Comparison of ENCODE assay signal across 10 cellular contexts in the genomic region with DNA sequence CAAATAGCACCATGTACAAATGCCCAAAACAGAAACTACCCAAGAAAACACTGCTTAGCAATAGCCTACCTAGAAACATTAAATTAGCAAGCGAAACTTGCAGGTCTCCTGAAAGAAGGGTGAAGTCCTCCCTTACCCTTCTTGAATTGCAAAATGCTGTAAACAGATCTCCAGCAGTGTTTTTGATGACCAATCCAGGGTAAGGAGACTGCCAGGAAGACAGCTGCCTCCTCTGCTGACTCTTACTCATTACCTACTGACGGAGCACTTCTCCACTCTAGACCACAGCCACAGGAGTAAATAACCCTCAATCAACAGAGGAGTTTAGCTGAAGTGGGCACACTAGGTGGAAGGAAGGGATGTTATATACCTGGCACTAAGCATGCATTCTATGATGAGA. TPM values are rescaled to one million over a fixed set of nuclear protein-coding genes. Genes with fewer than 3 reads are reported as not detected.
DNase-seq lines count a peak whose midpoint lies in the region; FAIRE-seq and TF ChIP-seq lines count a peak whose summit lies in the region.
"Had no signal": no experiment of that assay in that cellular context is flagged by ENCODE, and none has a peak within 500 bp of the region (broad histone marks: within the 10 kb centered on the region; RNA-seq: fewer than 3 reads in every experiment).

No MANE protein-coding gene starts in this region.

- no peaks in the 10 kb centered on the region for H3K9me1 ChIP-seq in endothelial cell of umbilical vein (replicated peaks; ENCODE audit: control insufficient read depth, extremely low read depth, insufficient read depth, low read length)

- DNase-seq in activated CD4-positive, alpha-beta T cell treated with anti-CD3 and anti-CD28 coated beads, Interleukin-2, amount 10 ng/mL, durations not matched to agents 24 days and 14 days = peak; percentile 55
- DNase-seq in activated CD4-positive, alpha-beta T cell treated with anti-CD3 and anti-CD28 coated beads for 1 hour = no peak
- peak; percentile 77 for DNase-seq in NCI-H2029 treated with DMSO at 0.1 percent for 48 hours (lab: John Stamatoyannopoulos, UW)
- DNase-seq in endothelial cell of umbilical vein (ENCODE audit: low read depth, low spot score) = peak; percentile 53
- peak; percentile 80 for DNase-seq in stromal cell of bone marrow (ENCODE audit: low read depth)
- DNase-seq in stimulated activated CD4-positive, alpha-beta T cell treated with anti-CD3 and anti-CD28 coated beads, Interleukin-4, amount 100 ng/mL, for 1 hour = no peak
- DNase-seq in occipital lobe (lab: John Stamatoyannopoulos, UW) = no peak
- DNase-seq in HT-29 (ENCODE audit: low spot score) = no peak

- FAIRE-seq in endothelial cell of umbilical vein (lab: Jason Lieb, UNC) = no peak

- H3K4me3 ChIP-seq in endothelial cell of umbilical vein (replicated peaks in 1 of 3; ENCODE audit: insufficient read depth in 1 of 3, low read depth in 1 of 3, low read length in 3 of 3) = no peak overlapping the region
- H3K4me3 ChIP-seq: BLaER1 treated with 17β-estradiol and CSF1 and Interleukin-3, amounts not matched to agents 10 nM and 100 nM had no signal

- H3K4me1 Mint-ChIP-seq in activated CD4-positive, alpha-beta T cell treated with anti-CD3 and anti-CD28 coated beads, Interleukin-2, amount 10 ng/mL, durations not matched to agents 24 days and 14 days = peaks cover 2% of the 10 kb centered on the region

- H4K20me1 ChIP-seq in endothelial cell of umbilical vein (replicated peaks; ENCODE audit: control insufficient read depth, extremely low read depth, insufficient read depth, low read length) = no peaks in the 10 kb centered on the region
- H4K20me1 ChIP-seq: BLaER1 treated with 17β-estradiol and CSF1 and Interleukin-3, amounts not matched to agents 10 nM and 100 nM had no signal

- no peaks in the 10 kb centered on the region for H3K4me1 ChIP-seq in endothelial cell of umbilical vein (ENCODE audit: control insufficient read depth, extremely low read depth, insufficient read depth, low read length)

- TF ChIP-seq POLR2A in endothelial cell of umbilical vein (IDR thresholded peaks at IDR 0.05; ENCODE audit: low read depth, low read length) = no peak

- POLR2A ChIA-PET in endothelial cell of umbilical vein (lab: Charles Lee) = no interaction called here

- no peaks in the 10 kb centered on the region for H3K36me3 Mint-ChIP-seq in activated CD4-positive, alpha-beta T cell treated with anti-CD3 and anti-CD28 coated beads, Interleukin-2, amount 10 ng/mL, durations not matched to agents 24 days and 14 days (ENCODE audit: low read depth)

- no TSS peak for BruUV-seq in endothelial cell of umbilical vein (replicated peaks; lab: Mats Ljungman, UMichigan)

- no peak overlapping the region for H3K27ac Mint-ChIP-seq in activated CD4-positive, alpha-beta T cell treated with anti-CD3 and anti-CD28 coated beads, Interleukin-2, amount 10 ng/mL, durations not matched to agents 24 days and 14 days
- H3K27ac Mint-ChIP-seq: stimulated activated naive CD8-positive, alpha-beta T cell treated with anti-CD3 and anti-CD28 coated beads, Interleukin-15, Interleukin-2, amounts not matched to agents 100 ng/mL and 50 ng/mL, for 24 hours had no signal

- intact Hi-C loops in activated CD4-positive, alpha-beta T cell treated with anti-CD3 and anti-CD28 coated beads, Interleukin-2, amount 10 ng/mL, durations not matched to agents 24 days and 14 days (cut with micrococcal nuclease) = no loop called here
- intact Hi-C loops in endothelial cell of umbilical vein (cut with micrococcal nuclease) = no loop called here

- no peaks in the 10 kb centered on the region for H3K79me2 ChIP-seq in endothelial cell of umbilical vein (ENCODE audit: control insufficient read depth, insufficient read depth, low read length)

- peaks cover 15% of the 10 kb centered on the region for H3K27me3 Mint-ChIP-seq in activated CD4-positive, alpha-beta T cell treated with anti-CD3 and anti-CD28 coated beads, Interleukin-2, amount 10 ng/mL, durations not matched to agents 24 days and 14 days

- no peak overlapping the region for H3K27ac ChIP-seq in endothelial cell of umbilical vein (ENCODE audit: insufficient read depth, low read depth, low read length)
- H3K27ac ChIP-seq: BLaER1 treated with 17β-estradiol and CSF1 and Interleukin-3, amounts not matched to agents 10 nM and 100 nM had no signal

- dilution Hi-C loops in endothelial cell of umbilical vein (cut with MboI; ENCODE audit: extremely low pct_ligation_motif_present, low sequenced_read_pairs) = no loop called here

- H3K9ac ChIP-seq in endothelial cell of umbilical vein (replicated peaks; ENCODE audit: extremely low read depth, insufficient read depth, low read length) = no peak overlapping the region
- H3K9ac ChIP-seq: BLaER1 treated with 17β-estradiol and CSF1 and Interleukin-3, amounts not matched to agents 10 nM and 100 nM had no signal

- no peaks in the 10 kb centered on the region for H3K9me3 Mint-ChIP-seq in activated CD4-positive, alpha-beta T cell treated with anti-CD3 and anti-CD28 coated beads, Interleukin-2, amount 10 ng/mL, durations not matched to agents 24 days and 14 days
- H3K9me3 Mint-ChIP-seq: stimulated activated naive CD8-positive, alpha-beta T cell treated with anti-CD3 and anti-CD28 coated beads, Interleukin-15, Interleukin-2, amounts not matched to agents 100 ng/mL and 50 ng/mL, for 24 hours had no signal

- no peak overlapping the region for H3K4me2 ChIP-seq in endothelial cell of umbilical vein (ENCODE audit: insufficient read depth, low read length)
- H3K4me2 ChIP-seq: BLaER1 treated with 17β-estradiol and CSF1 and Interleukin-3, amounts not matched to agents 10 nM and 100 nM had no signal

- no peaks in the 10 kb centered on the region for H3K36me3 ChIP-seq in endothelial cell of umbilical vein (ENCODE audit: control insufficient read depth in 2 of 2, extremely low read depth in 1 of 2, insufficient read depth in 2 of 2, low read length in 2 of 2)
- H3K36me3 ChIP-seq: BLaER1 treated with 17β-estradiol and CSF1 and Interleukin-3, amounts not matched to agents 10 nM and 100 nM had no signal

- CTCF ChIA-PET in endothelial cell of umbilical vein (lab: Charles Lee) = interaction anchor here (1.1 kb wide), 1 partner anchor 14 kb away, joined by 3 read pairs; no protein-coding TSS in a partner anchor

- no peaks in the 10 kb centered on the region for H3K27me3 ChIP-seq in endothelial cell of umbilical vein (ENCODE audit: control insufficient read depth in 2 of 2, insufficient read depth in 2 of 2, low read length in 2 of 2)
- H3K27me3 ChIP-seq: BLaER1 treated with 17β-estradiol and CSF1 and Interleukin-3, amounts not matched to agents 10 nM and 100 nM had no signal

- no peak for TF ChIP-seq CTCF in endothelial cell of umbilical vein (IDR thresholded peaks at IDR 0.05; ENCODE audit: extremely low read depth in 1 of 2, insufficient read depth in 1 of 2, low read depth in 1 of 2, low read length in 2 of 2)

- H3K4me3 Mint-ChIP-seq in activated CD4-positive, alpha-beta T cell treated with anti-CD3 and anti-CD28 coated beads, Interleukin-2, amount 10 ng/mL, durations not matched to agents 24 days and 14 days = no peak overlapping the region
- H3K4me3 Mint-ChIP-seq: stimulated activated naive CD8-positive, alpha-beta T cell treated with anti-CD3 and anti-CD28 coated beads, Interleukin-15, Interleukin-2, amounts not matched to agents 100 ng/mL and 50 ng/mL, for 24 hours had no signal

- H3K9me3 ChIP-seq in endothelial cell of umbilical vein (replicated peaks; ENCODE audit: control insufficient read depth, insufficient read depth, low read length) = no peaks in the 10 kb centered on the region
- H3K9me3 ChIP-seq: BLaER1 treated with 17β-estradiol and CSF1 and Interleukin-3, amounts not matched to agents 10 nM and 100 nM had no signal

- H2AFZ ChIP-seq in endothelial cell of umbilical vein (ENCODE audit: low read depth, low read length) = peak overlapping the region; percentile 68

TF ChIP-seq in endothelial cell of umbilical vein, 7 proteins besides CTCF, POLR2A, EP300 and RAD21:
- no peak for TF ChIP-seq JUN (IDR thresholded peaks at IDR 0.05; ENCODE audit: borderline replicate concordance, insufficient read depth, insufficient read length, low read depth)
- TF ChIP-seq EZH2 (IDR thresholded peaks at IDR 0.05; ENCODE audit: borderline replicate concordance, low read depth, low read length, severe bottlenecking) = no peak
- TF ChIP-seq POLR2AphosphoS5 (IDR thresholded peaks at IDR 0.05; ENCODE audit: insufficient read depth, low read depth, low read length) = no peak
- TF ChIP-seq, protein P1, sequence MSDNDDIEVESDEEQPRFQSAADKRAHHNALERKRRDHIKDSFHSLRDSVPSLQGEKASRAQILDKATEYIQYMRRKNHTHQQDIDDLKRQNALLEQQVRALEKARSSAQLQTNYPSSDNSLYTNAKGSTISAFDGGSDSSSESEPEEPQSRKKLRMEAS (IDR thresholded peaks at IDR 0.05; ENCODE audit: insufficient read depth, insufficient read length) = no peak
- no peak for TF ChIP-seq MYC (IDR thresholded peaks at IDR 0.05; ENCODE audit: low read depth, low read length)
- TF ChIP-seq FOS (IDR thresholded peaks at IDR 0.05; ENCODE audit: borderline replicate concordance, insufficient read depth, low read length) = no peak
- TF ChIP-seq GATA2 (IDR thresholded peaks at IDR 0.05; ENCODE audit: insufficient read depth, insufficient read length, low read depth, low read length) = no peak

RNA-seq across cellular contexts. Expression of a gene that starts 32.2 kb away (rescaled TPM):
- 33.4 and 36.7 TPM in 2 replicates for total RNA-seq in activated CD4-positive, alpha-beta T cell treated with anti-CD3 and anti-CD28 coated beads, Interleukin-2, amount 10 ng/mL, durations not matched to agents 24 days and 14 days
- total RNA-seq in endothelial cell of umbilical vein = 77.4 and 91.6 TPM in 2 replicates
- 54.9 and 87.6 TPM in 2 replicates for polyA plus RNA-seq in endothelial cell of umbilical vein
- 78.4 and 85.9 TPM in 2 replicates for polyA plus RNA-seq in endothelial cell of umbilical vein (2011; cell fraction: cytosol; rRNA removed)
- 237 and 327 TPM in 2 replicates for polyA plus RNA-seq in endothelial cell of umbilical vein (2011; cell fraction: nucleus; rRNA removed)
- 104 and 119 TPM in 2 replicates for polyA plus RNA-seq in endothelial cell of umbilical vein (2012)
- 16.1 and 31.1 TPM in 2 replicates for polyA minus RNA-seq in endothelial cell of umbilical vein
- 8.3 TPM for polyA minus RNA-seq in endothelial cell of umbilical vein (2011; cell fraction: cytosol; rRNA and poly(A)+ RNA removed)
- polyA minus RNA-seq in endothelial cell of umbilical vein (2011; cell fraction: nucleus; rRNA and poly(A)+ RNA removed) = 71.4 and 153 TPM in 2 replicates
- 9.0 TPM for total RNA-seq in occipital lobe
- 121 and 129 TPM in 2 replicates for total RNA-seq in HT-29 (2014; rRNA removed; shearing (Covaris generic))

Comparison
In these comparisons a context has a peak if more than half of its experiments do, and no peak if none do; other contexts are left out.
1. DNase-seq: peak in activated CD4-positive, alpha-beta T cell treated with anti-CD3 and anti-CD28 coated beads, Interleukin-2, amount 10 ng/mL, durations not matched to agents 24 days and 14 days (single experiment), NCI-H2029 treated with DMSO at 0.1 percent for 48 hours (single experiment), endothelial cell of umbilical vein (single experiment) and stromal cell of bone marrow (single experiment); none in activated CD4-positive, alpha-beta T cell treated with anti-CD3 and anti-CD28 coated beads for 1 hour (single experiment), stimulated activated CD4-positive, alpha-beta T cell treated with anti-CD3 and anti-CD28 coated beads, Interleukin-4, amount 100 ng/mL, for 1 hour (single experiment), occipital lobe (single experiment) and HT-29 (single experiment).